ENCODE assay signal across 2 cellular contexts in the genomic region with DNA sequence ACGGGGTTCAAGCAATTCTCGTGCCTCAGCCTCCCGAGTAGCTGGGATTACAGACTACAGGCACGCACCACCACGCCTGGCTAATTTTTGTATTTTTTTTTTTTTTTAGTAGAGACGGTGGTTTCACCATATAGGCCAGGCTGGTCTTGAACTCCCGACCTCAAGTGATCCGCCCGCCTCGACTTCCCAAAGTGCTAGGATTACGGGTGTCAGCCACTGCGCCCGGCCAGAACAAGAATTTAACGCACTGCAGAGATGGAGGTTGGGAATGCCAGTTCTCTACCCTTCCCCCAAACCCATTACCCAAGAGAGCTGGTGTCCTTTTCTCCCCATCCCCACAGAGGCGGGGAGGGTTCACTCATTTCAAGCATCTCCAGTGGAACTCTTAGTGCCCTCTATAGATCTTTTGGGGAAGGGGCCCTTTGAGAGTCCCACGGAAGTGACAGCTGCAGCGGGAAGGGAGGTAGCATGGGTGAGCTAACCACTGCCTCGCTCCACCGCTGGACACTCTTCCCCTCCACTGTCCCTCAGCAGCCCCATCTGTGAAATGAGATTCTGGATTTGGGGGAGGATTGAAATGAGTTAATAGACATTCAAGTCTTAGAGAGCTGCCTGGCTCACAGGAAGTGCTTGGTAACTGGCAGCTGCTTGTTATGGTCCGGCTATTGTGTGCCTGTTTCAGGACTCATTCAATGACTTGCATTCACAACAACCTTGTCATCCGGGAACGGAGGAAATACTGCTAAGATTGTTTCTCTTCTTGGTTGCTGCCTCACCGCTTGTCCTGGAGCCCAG.
TF ChIP-seq lines count a peak whose summit lies in the region.

No MANE protein-coding gene starts in this region.

TF ChIP-seq in SK-N-SH, 30 proteins besides CTCF, POLR2A, EP300 and RAD21:
- TF ChIP-seq MEF2A (IDR thresholded peaks at IDR 0.05; ENCODE audit: borderline replicate concordance, low read depth) = no peak
- TF ChIP-seq NFIC (IDR thresholded peaks at IDR 0.05; ENCODE audit: borderline replicate concordance) = no peak
- TF ChIP-seq, protein P1, sequence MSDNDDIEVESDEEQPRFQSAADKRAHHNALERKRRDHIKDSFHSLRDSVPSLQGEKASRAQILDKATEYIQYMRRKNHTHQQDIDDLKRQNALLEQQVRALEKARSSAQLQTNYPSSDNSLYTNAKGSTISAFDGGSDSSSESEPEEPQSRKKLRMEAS (IDR thresholded peaks at IDR 0.05; ENCODE audit: low read depth) = no peak
- TF ChIP-seq, protein P2, sequence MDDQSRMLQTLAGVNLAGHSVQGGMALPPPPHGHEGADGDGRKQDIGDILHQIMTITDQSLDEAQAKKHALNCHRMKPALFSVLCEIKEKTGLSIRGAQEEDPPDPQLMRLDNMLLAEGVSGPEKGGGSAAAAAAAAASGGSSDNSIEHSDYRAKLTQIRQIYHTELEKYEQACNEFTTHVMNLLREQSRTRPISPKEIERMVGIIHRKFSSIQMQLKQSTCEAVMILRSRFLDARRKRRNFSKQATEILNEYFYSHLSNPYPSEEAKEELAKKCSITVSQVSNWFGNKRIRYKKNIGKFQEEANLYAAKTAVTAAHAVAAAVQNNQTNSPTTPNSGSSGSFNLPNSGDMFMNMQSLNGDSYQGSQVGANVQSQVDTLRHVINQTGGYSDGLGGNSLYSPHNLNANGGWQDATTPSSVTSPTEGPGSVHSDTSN (IDR thresholded peaks at IDR 0.05) = no peak
- TF ChIP-seq TCF12 (IDR thresholded peaks at IDR 0.05) = no peak
- TF ChIP-seq POLR2AphosphoS5 (IDR thresholded peaks at IDR 0.05; ENCODE audit: low read depth, low read length) = no peak
- TF ChIP-seq FOXJ3 (CRISPR knock-in tag; IDR thresholded peaks at IDR 0.05) = no peak
- TF ChIP-seq SIN3A (IDR thresholded peaks at IDR 0.05; ENCODE audit: borderline replicate concordance, low read depth, low read length) = no peak
- no peak for TF ChIP-seq FOSL2 (IDR thresholded peaks at IDR 0.05; ENCODE audit: borderline replicate concordance, low read depth)
- no peak for TF ChIP-seq GATA2 (CRISPR knock-in tag; IDR thresholded peaks at IDR 0.05)
- no peak for TF ChIP-seq EZH2phosphoT487 (IDR thresholded peaks at IDR 0.05; ENCODE audit: borderline replicate concordance, low read depth)

TF ChIP-seq in SK-N-SH treated with all-trans-retinoic acid at 6 μM for 48 hours, 23 proteins besides CTCF, POLR2A, EP300 and RAD21:
- TF ChIP-seq ZC3H10 (CRISPR knock-in tag; IDR thresholded peaks at IDR 0.05) (no peak), ARNTL (CRISPR knock-in tag; IDR thresholded peaks at IDR 0.05; ENCODE audit: borderline replicate concordance, low read depth) (no peak), ZNF565 (CRISPR knock-in tag; conservative IDR thresholded peaks at IDR 0.05; ENCODE audit: low read depth) (no peak), OSR1 (CRISPR knock-in tag; IDR thresholded peaks at IDR 0.05) (no peak), TOX (CRISPR knock-in tag; IDR thresholded peaks at IDR 0.05; ENCODE audit: borderline replicate concordance) (no peak), ZFP30 (CRISPR knock-in tag; IDR thresholded peaks at IDR 0.05) (no peak)
